In the genomic region with DNA sequence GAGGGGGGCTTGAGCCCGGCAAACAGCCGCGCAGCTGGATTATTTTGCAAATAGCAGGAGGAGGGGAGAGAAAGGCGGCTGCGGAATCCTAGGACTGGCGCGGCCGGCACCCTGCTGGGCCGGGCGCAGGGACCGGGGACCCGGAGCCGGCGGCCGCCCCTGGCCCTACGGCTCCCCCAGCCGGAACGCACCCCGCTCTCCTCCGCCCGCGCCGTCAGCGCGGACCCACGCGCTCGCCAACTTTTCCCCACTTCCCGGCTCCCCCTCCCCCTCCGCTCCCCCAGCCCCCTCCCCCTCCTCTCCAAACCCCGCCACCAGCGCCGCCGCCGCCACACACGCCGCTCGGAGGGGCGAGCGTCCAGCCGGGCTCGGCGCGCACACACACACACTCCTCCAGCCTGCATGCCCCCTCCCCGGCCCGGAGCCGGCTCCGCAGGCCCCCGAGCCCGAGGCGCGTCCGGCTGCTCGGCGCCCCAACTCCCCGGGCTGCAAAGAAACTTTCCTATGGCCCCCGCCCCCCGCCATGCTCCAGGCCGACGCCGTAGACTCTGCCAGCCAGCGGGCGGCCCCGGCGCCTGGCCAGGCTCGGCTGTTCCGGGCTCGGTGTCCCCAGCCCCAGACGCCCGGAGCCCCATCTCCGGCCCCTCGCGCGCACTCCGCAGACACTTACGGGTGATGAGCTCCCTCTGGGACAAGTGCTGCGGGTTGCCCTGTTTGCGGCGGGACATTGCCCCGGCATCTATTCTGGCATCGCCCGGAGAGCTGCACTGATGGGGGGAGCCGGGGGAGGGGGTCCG, we compare ENCODE assay signal across 8 cellular contexts. TPM values are rescaled to one million over a fixed set of nuclear protein-coding genes. Genes with fewer than 3 reads are reported as not detected.
A peak's percentile ranks its signal among the peaks of the same experiment; 100 is the strongest.
DNase-seq lines count a peak whose midpoint lies in the region; ATAC-seq and TF ChIP-seq lines count a peak whose summit lies in the region.

No MANE protein-coding gene starts in this region.

- no peaks in the 10 kb centered on the region for H3K36me3 ChIP-seq in Panc1 (ENCODE audit: control insufficient read depth, insufficient read depth, low read length)

- POLR2A ChIA-PET in Panc1 (lab: Charles Lee) = no interaction called here

- TF ChIP-seq CTCF in Panc1 (IDR thresholded peaks at IDR 0.05) (no peak), endothelial cell (IDR thresholded peaks at IDR 0.05; ENCODE audit: unreplicated experiment) (no peak)

- peak; percentile 60 for DNase-seq in DMS79 treated with DMSO at 0.1 percent for 48 hours (lab: John Stamatoyannopoulos, UW)
- DNase-seq in DMS79 (lab: John Stamatoyannopoulos, UW) = no peak
- DNase-seq in Panc1 (ENCODE audit: low read depth, low spot score) = no peak
- peak; percentile 37 for DNase-seq in endothelial cell (ENCODE audit: low spot score)
- DNase-seq in retina = peak; percentile 81
- no peak for DNase-seq in GM19238 (ENCODE audit: insufficient read length, low spot score)
- no peak for DNase-seq in nucleus accumbens (lab: John Stamatoyannopoulos, UW)

- peaks cover 13% of the 10 kb centered on the region for H3K27me3 ChIP-seq in Panc1 (ENCODE audit: control insufficient read depth, insufficient read depth, low read length)

- H3K27ac ChIP-seq in Panc1 (ENCODE audit: low read length) = no peak overlapping the region

- peaks cover 2% of the 10 kb centered on the region; the same call in 1 of the 2 replicates for H3K4me1 ChIP-seq in Panc1 (ENCODE audit: control insufficient read depth, insufficient read depth, low read length)

- H3K9me3 Mint-ChIP-seq in endothelial cell (ENCODE audit: unreplicated experiment) = no peaks in the 10 kb centered on the region

- H3K27ac Mint-ChIP-seq in endothelial cell (ENCODE audit: unreplicated experiment) = no peak overlapping the region

- CTCF ChIA-PET in Panc1 (lab: Charles Lee) = interaction anchor here (0.7 kb wide), 1 partner anchor 507 kb away, joined by 3 read pairs; no protein-coding TSS in a partner anchor

- H3K9me3 ChIP-seq in Panc1 (ENCODE audit: control insufficient read depth, insufficient read depth, low read depth, low read length) = no peaks in the 10 kb centered on the region

- in situ Hi-C loops in Panc1 (cut with HindIII; ENCODE audit: low pct_unique_long_range_greater_than_20kb, low sequenced_read_pairs) = no loop called here

- peaks cover 3% of the 10 kb centered on the region for H3K36me3 Mint-ChIP-seq in endothelial cell (ENCODE audit: low read depth, unreplicated experiment)

- no TSS peak for BruUV-seq in Panc1 (replicated peaks; lab: Mats Ljungman, UMichigan)

- peaks cover 11% of the 10 kb centered on the region for H3K27me3 Mint-ChIP-seq in endothelial cell (ENCODE audit: unreplicated experiment)

- intact Hi-C loops in Panc1 (cut with micrococcal nuclease; ENCODE audit: unreplicated experiment) = no loop called here

- no peak for ATAC-seq in Panc1
- no peak for ATAC-seq in HG02623 (IDR thresholded peaks at IDR 0.05; ENCODE audit: unreplicated experiment)

- peak overlapping the region; percentile 21 to 37 for H3K4me3 ChIP-seq in Panc1 (ENCODE audit: low read depth in 2 of 2, low read length in 2 of 2)

- H3K4me1 Mint-ChIP-seq in endothelial cell (ENCODE audit: unreplicated experiment) = peaks cover 14% of the 10 kb centered on the region

- peak overlapping the region; percentile 95 for H3K4me3 Mint-ChIP-seq in endothelial cell (ENCODE audit: unreplicated experiment)

RNA-seq across cellular contexts. Expression of a gene that starts 1.3 kb away (rescaled TPM):
- total RNA-seq in Panc1 (2021; ENCODE audit: unreplicated experiment) (0.23 TPM), endothelial cell (ENCODE audit: unreplicated experiment) (1.0 TPM)
- polyA plus RNA-seq in Panc1 (2012; ENCODE audit: insufficient read length) = not detected

Comparison
In these comparisons a context has a peak if more than half of its experiments do, and no peak if none do; other contexts are left out.
1. DNase-seq: peak in DMS79 treated with DMSO at 0.1 percent for 48 hours (single experiment), endothelial cell (single experiment) and retina (single experiment); none in DMS79 (single experiment), Panc1 (single experiment), GM19238 (single experiment) and nucleus accumbens (0 of 56).